ENCODE assay signal across 1 cellular context in the genomic region with DNA sequence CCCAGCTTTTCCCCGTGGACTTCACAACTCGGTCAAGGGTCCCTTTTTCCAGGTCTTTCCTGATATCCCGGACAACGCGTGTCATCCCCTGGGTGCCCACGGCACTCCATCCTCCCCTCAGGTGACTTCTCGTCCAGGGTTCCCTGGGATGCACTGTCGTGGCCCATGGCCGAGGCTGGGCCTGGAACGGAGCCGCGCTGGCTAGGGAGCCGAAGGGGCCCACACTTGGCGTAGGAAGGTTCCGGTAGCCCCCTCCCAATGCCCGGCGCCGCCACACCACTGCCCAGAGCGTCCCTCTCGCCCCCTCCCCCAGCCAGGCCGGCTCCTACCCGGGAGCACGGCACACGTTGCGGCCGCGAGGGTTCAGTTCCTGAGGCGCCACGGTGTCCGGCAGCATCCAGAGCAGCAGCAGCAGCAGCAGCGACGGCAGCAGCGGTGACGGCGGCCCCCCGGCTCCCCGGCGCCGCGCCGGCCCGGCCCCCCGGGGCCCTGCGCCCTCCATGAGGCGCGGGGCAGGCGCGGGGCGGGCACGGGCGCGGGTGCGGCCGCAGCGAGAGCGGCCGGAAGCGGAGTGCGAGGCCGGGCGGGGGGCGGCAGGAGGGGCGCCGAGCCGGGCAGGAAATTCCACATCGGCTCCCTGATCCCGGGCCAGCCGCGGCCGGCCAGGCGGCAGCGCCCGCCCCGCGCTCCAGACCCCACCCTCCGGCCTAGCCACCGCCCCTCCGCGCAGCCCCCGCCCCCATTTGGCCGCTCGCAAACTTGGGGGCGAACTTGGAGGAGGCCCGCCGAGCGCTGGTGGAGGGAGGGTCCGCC.
TF ChIP-seq lines count a peak whose summit lies in the region.

Gene SCARF2 (minus strand): TSS at position 573 of the 813 bp plus-strand sequence. CDS start 71 bp downstream, at position 502.

TF ChIP-seq in HepG2, 621 proteins besides CTCF, POLR2A, EP300 and RAD21 (continued from another document):
- TF ChIP-seq, protein P1, sequence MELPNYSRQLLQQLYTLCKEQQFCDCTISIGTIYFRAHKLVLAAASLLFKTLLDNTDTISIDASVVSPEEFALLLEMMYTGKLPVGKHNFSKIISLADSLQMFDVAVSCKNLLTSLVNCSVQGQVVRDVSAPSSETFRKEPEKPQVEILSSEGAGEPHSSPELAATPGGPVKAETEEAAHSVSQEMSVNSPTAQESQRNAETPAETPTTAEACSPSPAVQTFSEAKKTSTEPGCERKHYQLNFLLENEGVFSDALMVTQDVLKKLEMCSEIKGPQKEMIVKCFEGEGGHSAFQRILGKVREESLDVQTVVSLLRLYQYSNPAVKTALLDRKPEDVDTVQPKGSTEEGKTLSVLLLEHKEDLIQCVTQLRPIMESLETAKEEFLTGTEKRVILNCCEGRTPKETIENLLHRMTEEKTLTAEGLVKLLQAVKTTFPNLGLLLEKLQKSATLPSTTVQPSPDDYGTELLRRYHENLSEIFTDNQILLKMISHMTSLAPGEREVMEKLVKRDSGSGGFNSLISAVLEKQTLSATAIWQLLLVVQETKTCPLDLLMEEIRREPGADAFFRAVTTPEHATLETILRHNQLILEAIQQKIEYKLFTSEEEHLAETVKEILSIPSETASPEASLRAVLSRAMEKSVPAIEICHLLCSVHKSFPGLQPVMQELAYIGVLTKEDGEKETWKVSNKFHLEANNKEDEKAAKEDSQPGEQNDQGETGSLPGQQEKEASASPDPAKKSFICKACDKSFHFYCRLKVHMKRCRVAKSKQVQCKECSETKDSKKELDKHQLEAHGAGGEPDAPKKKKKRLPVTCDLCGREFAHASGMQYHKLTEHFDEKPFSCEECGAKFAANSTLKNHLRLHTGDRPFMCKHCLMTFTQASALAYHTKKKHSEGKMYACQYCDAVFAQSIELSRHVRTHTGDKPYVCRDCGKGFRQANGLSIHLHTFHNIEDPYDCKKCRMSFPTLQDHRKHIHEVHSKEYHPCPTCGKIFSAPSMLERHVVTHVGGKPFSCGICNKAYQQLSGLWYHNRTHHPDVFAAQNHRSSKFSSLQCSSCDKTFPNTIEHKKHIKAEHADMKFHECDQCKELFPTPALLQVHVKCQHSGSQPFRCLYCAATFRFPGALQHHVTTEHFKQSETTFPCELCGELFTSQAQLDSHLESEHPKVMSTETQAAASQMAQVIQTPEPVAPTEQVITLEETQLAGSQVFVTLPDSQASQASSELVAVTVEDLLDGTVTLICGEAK (IDR thresholded peaks at IDR 0.05), result no peak
- TF ChIP-seq, protein P1 (CRISPR knock-in tag; IDR thresholded peaks at IDR 0.05), result 0 out of 2 replicates have a peak, but pooled peaks have one; percentile 19
- TF ChIP-seq, protein P2, sequence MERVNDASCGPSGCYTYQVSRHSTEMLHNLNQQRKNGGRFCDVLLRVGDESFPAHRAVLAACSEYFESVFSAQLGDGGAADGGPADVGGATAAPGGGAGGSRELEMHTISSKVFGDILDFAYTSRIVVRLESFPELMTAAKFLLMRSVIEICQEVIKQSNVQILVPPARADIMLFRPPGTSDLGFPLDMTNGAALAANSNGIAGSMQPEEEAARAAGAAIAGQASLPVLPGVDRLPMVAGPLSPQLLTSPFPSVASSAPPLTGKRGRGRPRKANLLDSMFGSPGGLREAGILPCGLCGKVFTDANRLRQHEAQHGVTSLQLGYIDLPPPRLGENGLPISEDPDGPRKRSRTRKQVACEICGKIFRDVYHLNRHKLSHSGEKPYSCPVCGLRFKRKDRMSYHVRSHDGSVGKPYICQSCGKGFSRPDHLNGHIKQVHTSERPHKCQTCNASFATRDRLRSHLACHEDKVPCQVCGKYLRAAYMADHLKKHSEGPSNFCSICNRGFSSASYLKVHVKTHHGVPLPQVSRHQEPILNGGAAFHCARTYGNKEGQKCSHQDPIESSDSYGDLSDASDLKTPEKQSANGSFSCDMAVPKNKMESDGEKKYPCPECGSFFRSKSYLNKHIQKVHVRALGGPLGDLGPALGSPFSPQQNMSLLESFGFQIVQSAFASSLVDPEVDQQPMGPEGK (CRISPR knock-in tag; IDR thresholded peaks at IDR 0.05), result no peak; the same call in 1 of the 2 replicates
- TF ChIP-seq, protein P3, sequence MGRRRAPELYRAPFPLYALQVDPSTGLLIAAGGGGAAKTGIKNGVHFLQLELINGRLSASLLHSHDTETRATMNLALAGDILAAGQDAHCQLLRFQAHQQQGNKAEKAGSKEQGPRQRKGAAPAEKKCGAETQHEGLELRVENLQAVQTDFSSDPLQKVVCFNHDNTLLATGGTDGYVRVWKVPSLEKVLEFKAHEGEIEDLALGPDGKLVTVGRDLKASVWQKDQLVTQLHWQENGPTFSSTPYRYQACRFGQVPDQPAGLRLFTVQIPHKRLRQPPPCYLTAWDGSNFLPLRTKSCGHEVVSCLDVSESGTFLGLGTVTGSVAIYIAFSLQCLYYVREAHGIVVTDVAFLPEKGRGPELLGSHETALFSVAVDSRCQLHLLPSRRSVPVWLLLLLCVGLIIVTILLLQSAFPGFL (CRISPR knock-in tag; IDR thresholded peaks at IDR 0.05), result no peak
- TF ChIP-seq SAP130 (CRISPR knock-in tag; IDR thresholded peaks at IDR 0.05; ENCODE audit: low read depth), result peak; percentile 11; the same call in 1 of the 2 replicates
- peak; percentile 62 for TF ChIP-seq GABPA (IDR thresholded peaks at IDR 0.05; ENCODE audit: low read depth, low read length)
- TF ChIP-seq GABPA (CRISPR knock-in tag; IDR thresholded peaks at IDR 0.05; ENCODE audit: low read depth), result no peak
- no peak for TF ChIP-seq MTF1 (CRISPR knock-in tag; IDR thresholded peaks at IDR 0.05)
- peak; percentile 25; the same call in 1 of the 2 replicates for TF ChIP-seq KDM2A (CRISPR knock-in tag; IDR thresholded peaks at IDR 0.05; ENCODE audit: borderline replicate concordance, low read depth)
- 0 out of 2 replicates have a peak, but pooled peaks have one; percentile 25 for TF ChIP-seq ZNF747 (CRISPR knock-in tag; IDR thresholded peaks at IDR 0.05; ENCODE audit: borderline replicate concordance)
- TF ChIP-seq, protein P4, sequence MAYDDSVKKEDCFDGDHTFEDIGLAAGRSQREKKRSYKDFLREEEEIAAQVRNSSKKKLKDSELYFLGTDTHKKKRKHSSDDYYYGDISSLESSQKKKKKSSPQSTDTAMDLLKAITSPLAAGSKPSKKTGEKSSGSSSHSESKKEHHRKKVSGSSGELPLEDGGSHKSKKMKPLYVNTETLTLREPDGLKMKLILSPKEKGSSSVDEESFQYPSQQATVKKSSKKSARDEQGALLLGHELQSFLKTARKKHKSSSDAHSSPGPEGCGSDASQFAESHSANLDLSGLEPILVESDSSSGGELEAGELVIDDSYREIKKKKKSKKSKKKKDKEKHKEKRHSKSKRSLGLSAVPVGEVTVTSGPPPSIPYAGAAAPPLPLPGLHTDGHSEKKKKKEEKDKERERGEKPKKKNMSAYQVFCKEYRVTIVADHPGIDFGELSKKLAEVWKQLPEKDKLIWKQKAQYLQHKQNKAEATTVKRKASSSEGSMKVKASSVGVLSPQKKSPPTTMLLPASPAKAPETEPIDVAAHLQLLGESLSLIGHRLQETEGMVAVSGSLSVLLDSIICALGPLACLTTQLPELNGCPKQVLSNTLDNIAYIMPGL (CRISPR knock-in tag; IDR thresholded peaks at IDR 0.05; ENCODE audit: borderline replicate concordance in 1 of 2, low read depth in 1 of 2), result peak; percentile 8 to 12; a peak in 1 of 4 replicates
- peak; percentile 50; the same call in 1 of the 2 replicates for TF ChIP-seq HES4 (CRISPR knock-in tag; IDR thresholded peaks at IDR 0.05; ENCODE audit: borderline replicate concordance)
- no peak for TF ChIP-seq ZNF282 (IDR thresholded peaks at IDR 0.05; ENCODE audit: partially characterized antibody)
- 0 out of 2 replicates have a peak, but pooled peaks have one; percentile 24 for TF ChIP-seq MYPOP (CRISPR knock-in tag; IDR thresholded peaks at IDR 0.05)
- peak; percentile 78; the same call in 1 of the 2 replicates for TF ChIP-seq ZNF558 (CRISPR knock-in tag; IDR thresholded peaks at IDR 0.05; ENCODE audit: borderline replicate concordance)
- TF ChIP-seq, protein P5, sequence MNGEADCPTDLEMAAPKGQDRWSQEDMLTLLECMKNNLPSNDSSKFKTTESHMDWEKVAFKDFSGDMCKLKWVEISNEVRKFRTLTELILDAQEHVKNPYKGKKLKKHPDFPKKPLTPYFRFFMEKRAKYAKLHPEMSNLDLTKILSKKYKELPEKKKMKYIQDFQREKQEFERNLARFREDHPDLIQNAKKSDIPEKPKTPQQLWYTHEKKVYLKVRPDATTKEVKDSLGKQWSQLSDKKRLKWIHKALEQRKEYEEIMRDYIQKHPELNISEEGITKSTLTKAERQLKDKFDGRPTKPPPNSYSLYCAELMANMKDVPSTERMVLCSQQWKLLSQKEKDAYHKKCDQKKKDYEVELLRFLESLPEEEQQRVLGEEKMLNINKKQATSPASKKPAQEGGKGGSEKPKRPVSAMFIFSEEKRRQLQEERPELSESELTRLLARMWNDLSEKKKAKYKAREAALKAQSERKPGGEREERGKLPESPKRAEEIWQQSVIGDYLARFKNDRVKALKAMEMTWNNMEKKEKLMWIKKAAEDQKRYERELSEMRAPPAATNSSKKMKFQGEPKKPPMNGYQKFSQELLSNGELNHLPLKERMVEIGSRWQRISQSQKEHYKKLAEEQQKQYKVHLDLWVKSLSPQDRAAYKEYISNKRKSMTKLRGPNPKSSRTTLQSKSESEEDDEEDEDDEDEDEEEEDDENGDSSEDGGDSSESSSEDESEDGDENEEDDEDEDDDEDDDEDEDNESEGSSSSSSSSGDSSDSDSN (CRISPR knock-in tag; IDR thresholded peaks at IDR 0.05), result peak; percentile 66
- 0 out of 2 replicates have a peak, but pooled peaks have one; percentile 15 for TF ChIP-seq DMAP1 (CRISPR knock-in tag; IDR thresholded peaks at IDR 0.05)
- TF ChIP-seq ZNF121 (CRISPR knock-in tag; IDR thresholded peaks at IDR 0.05), result peak; percentile 72; the same call in 1 of the 2 replicates
- peak; percentile 46; the same call in 1 of the 2 replicates for TF ChIP-seq GABPB1 (CRISPR knock-in tag; IDR thresholded peaks at IDR 0.05)
- TF ChIP-seq DZIP1 (CRISPR knock-in tag; IDR thresholded peaks at IDR 0.05), result peak; percentile 75; the same call in 1 of the 2 replicates
- peak; percentile 29; the same call in 1 of the 2 replicates for TF ChIP-seq ZFY (CRISPR knock-in tag; IDR thresholded peaks at IDR 0.05)
- TF ChIP-seq EED (CRISPR knock-in tag; IDR thresholded peaks at IDR 0.05), result peak; percentile 52; the same call in 1 of the 2 replicates
